ENCODE assay signal across 19 cellular contexts in genomic region chr2:236680461-236680860, GRCh38.
"Had no signal": no experiment of that assay in that cellular context is flagged by ENCODE, and none has a peak within 500 bp of the region (broad histone marks: within the 10 kb centered on the region; RNA-seq: fewer than 3 reads in every experiment).

No MANE protein-coding gene starts in this region.

- ATAC-seq: sciatic nerve had no signal

- H3K9me3 Mint-ChIP-seq: activated naive CD4-positive, alpha-beta T cell treated with anti-CD3 and anti-CD28 coated beads, Interleukin-2, amount 50 U/mL, for 24 hours; T-helper 1 cell treated with Interleukin-12 subunit alpha and Interleukin-12 subunit beta and Interleukin-4 antibody, amounts not matched to agents 30 μg/mL and 1 μg/mL, for 36 hours had no signal

- H3K27ac ChIP-seq: ascending aorta, cardiac muscle cell, ovary, vagina had no signal

- H3K27me3 ChIP-seq: ascending aorta, cardiac muscle cell, ovary, tibial nerve, vagina had no signal

- DNase-seq: activated CD4-positive, alpha-beta T cell treated with anti-CD3 and anti-CD28 coated beads, Interleukin-2, amount 50 U/mL, for 1 hour; activated CD4-positive, CD25-positive, alpha-beta regulatory T cell treated with anti-CD3 and anti-CD28 coated beads, Interleukin-2, amount 50 U/mL, for 72 hours; activated CD8-positive, alpha-beta memory T cell treated with anti-CD3 and anti-CD28 coated beads, Interleukin-2, amount 50 U/mL, for 4 hours; activated effector memory CD4-positive, alpha-beta T cell treated with Interleukin-2 at 50 U/mL for 16 hours; activated T-cell treated with anti-CD3 and anti-CD28 coated beads, Interleukin-2, amount 50 U/mL, for 48 hours; glutamatergic neuron; hypothalamus; islet precursor cell; ovary; stimulated activated CD4-positive, alpha-beta T cell treated with anti-CD3 and anti-CD28 coated beads, Interleukin-1b, Interleukin-23, amount 100 ng/mL, for 48 hours; stimulated activated naive CD4-positive, alpha-beta T cell treated with Interleukin-2 at 50 U/mL for 16 hours had no signal

- H3K36me3 Mint-ChIP-seq: activated naive CD4-positive, alpha-beta T cell treated with anti-CD3 and anti-CD28 coated beads, Interleukin-2, amount 50 U/mL, for 24 hours had no signal

- H3K4me1 Mint-ChIP-seq: activated naive CD4-positive, alpha-beta T cell treated with anti-CD3 and anti-CD28 coated beads, Interleukin-2, amount 50 U/mL, for 24 hours had no signal

- H3K9me3 ChIP-seq: ascending aorta, ovary, tibial nerve, vagina had no signal

- H3K4me3 ChIP-seq: ascending aorta, cardiac muscle cell, lung, ovary, tibial nerve, vagina had no signal

- H3K4me3 Mint-ChIP-seq: activated naive CD4-positive, alpha-beta T cell treated with anti-CD3 and anti-CD28 coated beads, Interleukin-2, amount 50 U/mL, for 24 hours; T-helper 1 cell treated with Interleukin-12 subunit alpha and Interleukin-12 subunit beta and Interleukin-4 antibody, amounts not matched to agents 30 μg/mL and 1 μg/mL, for 36 hours had no signal

- H3K36me3 ChIP-seq: ascending aorta, cardiac muscle cell, ovary, tibial nerve, vagina had no signal

- H3K27ac Mint-ChIP-seq: activated naive CD4-positive, alpha-beta T cell treated with anti-CD3 and anti-CD28 coated beads, Interleukin-2, amount 50 U/mL, for 24 hours; T-helper 1 cell treated with Interleukin-12 subunit alpha and Interleukin-12 subunit beta and Interleukin-4 antibody, amounts not matched to agents 30 μg/mL and 1 μg/mL, for 36 hours had no signal
